ENCODE assay signal across 24 cellular contexts in the genomic region with DNA sequence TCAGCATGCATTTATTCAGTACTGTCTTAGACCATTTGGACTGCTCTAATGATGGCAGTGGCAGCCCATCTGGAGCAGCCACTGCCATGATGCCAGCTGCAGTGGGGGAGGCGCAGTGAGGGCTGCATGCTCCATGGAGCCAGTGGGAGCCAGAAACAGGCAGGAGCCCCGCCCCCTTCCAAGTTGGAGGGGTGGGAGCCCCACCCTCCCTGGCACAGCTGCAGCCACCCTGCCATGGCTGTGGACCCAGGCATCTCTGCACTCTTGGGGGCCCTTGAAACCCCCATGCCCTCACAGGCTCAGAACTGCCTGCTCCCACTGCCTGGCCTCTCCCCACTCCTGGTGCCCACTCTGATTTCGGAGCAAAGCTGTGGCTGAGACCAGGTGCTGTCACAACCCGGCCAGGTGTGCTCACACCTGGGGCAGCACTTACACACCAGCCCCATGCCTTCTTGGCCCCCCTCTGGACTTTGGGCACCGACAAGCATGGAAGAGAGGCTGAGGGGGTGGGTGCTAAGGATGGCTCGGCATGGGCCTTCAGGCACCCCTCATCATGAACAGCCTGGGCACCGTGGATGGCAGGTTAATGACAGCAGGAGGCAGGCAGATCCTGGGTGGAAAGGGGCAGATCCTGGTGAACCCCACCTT. TPM values are rescaled to one million over a fixed set of nuclear protein-coding genes. Genes with fewer than 3 reads are reported as not detected.
DNase-seq lines count a peak whose midpoint lies in the region; ATAC-seq, FAIRE-seq and TF ChIP-seq lines count a peak whose summit lies in the region.
"Had no signal": no experiment of that assay in that cellular context is flagged by ENCODE, and none has a peak within 500 bp of the region (broad histone marks: within the 10 kb centered on the region; RNA-seq: fewer than 3 reads in every experiment).

No MANE protein-coding gene starts in this region.

- H3K9me3 Mint-ChIP-seq in nephron progenitor cell = no peaks in the 10 kb centered on the region
- H3K9me3 Mint-ChIP-seq: CD4-positive, CD25-positive, alpha-beta regulatory T cell; CD8-positive, alpha-beta memory T cell had no signal

- no peaks in the 10 kb centered on the region for H3K27me3 ChIP-seq in heart left ventricle
- H3K27me3 ChIP-seq: BE2C had no signal

- DNase-seq in cardiac septum (ENCODE audit: low spot score) (peak; percentile 63), heart left ventricle (no peak), kidney (peak; percentile 55), sciatic nerve (ENCODE audit: low spot score) (peak; percentile 38), nephron progenitor cell (no peak), T-helper 17 cell (no peak)
- DNase-seq: ACHN; BE2C; C1 segment of cervical spinal cord; CD4-positive, CD25-positive, alpha-beta regulatory T cell; CD8-positive, alpha-beta memory T cell; COR-L47; DMS153; DMS79; GDM1; GOT3; H7 had no signal

- H3K36me3 ChIP-seq in heart left ventricle (no peaks in the 10 kb centered on the region), kidney (ENCODE audit: control insufficient read depth in 1 of 2, insufficient read depth in 2 of 2, low read length in 2 of 2) (no peaks in the 10 kb centered on the region)
- H3K36me3 ChIP-seq: BE2C had no signal

- H3K4me3 Mint-ChIP-seq in nephron progenitor cell = no peak overlapping the region
- no peak overlapping the region for H3K4me3 Mint-ChIP-seq in T-helper 17 cell
- H3K4me3 Mint-ChIP-seq: CD4-positive, CD25-positive, alpha-beta regulatory T cell; CD8-positive, alpha-beta memory T cell; IgD-negative memory B cell had no signal

- H3K4me1 Mint-ChIP-seq in nephron progenitor cell (peaks cover 7% of the 10 kb centered on the region), T-helper 17 cell (peaks cover 8% of the 10 kb centered on the region)
- H3K4me1 Mint-ChIP-seq: CD4-positive, CD25-positive, alpha-beta regulatory T cell; CD8-positive, alpha-beta memory T cell; IgD-negative memory B cell had no signal

- H3K9me3 ChIP-seq in heart left ventricle = peaks cover 0 to 5% (median 0%) of the 10 kb centered on the region in 12 donors
- H3K9me3 ChIP-seq in kidney (ENCODE audit: control insufficient read depth in 1 of 2, low read length in 2 of 2) = peaks cover 0 to 9% of the 10 kb centered on the region in 2 donors
- H3K9me3 ChIP-seq in T-helper 17 cell (ENCODE audit: control insufficient read depth, low read length, poor library complexity, severe bottlenecking) = no peaks in the 10 kb centered on the region
- H3K9me3 ChIP-seq: BE2C had no signal

- no peaks in the 10 kb centered on the region for H3K36me3 Mint-ChIP-seq in nephron progenitor cell (ENCODE audit: low read depth)
- peaks cover 5% of the 10 kb centered on the region for H3K36me3 Mint-ChIP-seq in T-helper 17 cell (ENCODE audit: low read depth)
- H3K36me3 Mint-ChIP-seq: CD4-positive, CD25-positive, alpha-beta regulatory T cell; IgD-negative memory B cell had no signal

- no peak for FAIRE-seq in kidney (lab: Jason Lieb, UNC)
- FAIRE-seq: A204.1, GM12892, GM18507, HepG2 had no signal

- H3K9ac ChIP-seq in kidney (ENCODE audit: low read length in 2 of 2) = no peak overlapping the region

- H3K4me3 ChIP-seq in heart left ventricle = no peak overlapping the region
- no peak overlapping the region for H3K4me3 ChIP-seq in kidney (ENCODE audit: low read length in 2 of 2)

- no peak for TF ChIP-seq POLR2A in heart left ventricle (IDR thresholded peaks at IDR 0.05)

- intact Hi-C loops in cardiac septum (cut with DNase I) = no loop called here
- intact Hi-C loops in heart left ventricle (cut with DNase I) = loop anchor here in 2 of 10 donors (10.0 kb wide), 2 partner anchors 63 to 73 kb away; no protein-coding TSS in a partner anchor
- intact Hi-C loops in kidney (cut with DNase I) = no loop called here
- intact Hi-C loops in sciatic nerve (cut with DNase I) = no loop called here

- H3K27ac Mint-ChIP-seq in nephron progenitor cell (no peak overlapping the region), T-helper 17 cell (no peak overlapping the region)
- H3K27ac Mint-ChIP-seq: CD4-positive, CD25-positive, alpha-beta regulatory T cell; IgD-negative memory B cell had no signal

- H3K4me1 ChIP-seq in heart left ventricle = peaks cover 0 to 3% (median 0%) of the 10 kb centered on the region in 12 donors
- no peaks in the 10 kb centered on the region for H3K4me1 ChIP-seq in kidney (ENCODE audit: control insufficient read depth in 1 of 2, insufficient read depth in 1 of 2, low read depth in 1 of 2, low read length in 2 of 2)

- peaks cover 52% of the 10 kb centered on the region for H3K27me3 Mint-ChIP-seq in nephron progenitor cell (ENCODE audit: low read depth, poor library complexity)
- peaks cover 20% of the 10 kb centered on the region for H3K27me3 Mint-ChIP-seq in T-helper 17 cell

- H3K27ac ChIP-seq in heart left ventricle (no peak overlapping the region), kidney (ENCODE audit: low read depth in 2 of 2, low read length in 2 of 2) (no peak overlapping the region)

- ATAC-seq in heart left ventricle (no peak), sciatic nerve (no peak), T-helper 17 cell (no peak)
- ATAC-seq: HCT116, HepG2 had no signal

- 81 to 93% (median 90%) methylated on average over 6 to 7 of the region's 7 CpGs for WGBS in heart left ventricle, 4 donors

- TF ChIP-seq CTCF in heart left ventricle (IDR thresholded peaks at IDR 0.05) (no peak), kidney (IDR thresholded peaks at IDR 0.05; ENCODE audit: borderline replicate concordance, extremely low read depth, insufficient read depth) (no peak), nephron progenitor cell (IDR thresholded peaks at IDR 0.05) (no peak)

RNA-seq across cellular contexts. Expression of a gene that starts 18.1 kb away (rescaled TPM):
- not detected for total RNA-seq in cardiac septum
- total RNA-seq in heart left ventricle = not detected
- not detected for polyA plus RNA-seq in heart left ventricle
- total RNA-seq in kidney = not detected
- not detected for polyA plus RNA-seq in kidney (ENCODE audit: insufficient read depth, low read depth, low replicate concordance)
- not detected for total RNA-seq in sciatic nerve
- not detected for total RNA-seq in T-helper 17 cell
- total RNA-seq: CD4-positive, CD25-positive, alpha-beta regulatory T cell; CD8-positive, alpha-beta memory T cell; Daoy; H7; HepG2 had no signal
- polyA plus RNA-seq: CD4-positive, CD25-positive, alpha-beta regulatory T cell; CD8-positive, alpha-beta memory T cell; HepG2; IgD-negative memory B cell had no signal

RNA-seq across cellular contexts. Expression of a gene that starts 34.8 kb away (rescaled TPM):
- total RNA-seq in cardiac septum (29.1 TPM), heart left ventricle (10 to 100 TPM; 20.7 to 79.5 (median 30.4) TPM), kidney (33.2 TPM), sciatic nerve (16.6 TPM), T-helper 17 cell (1 to 10 TPM; 2.9 to 8.4 TPM)
- polyA plus RNA-seq in heart left ventricle (10 to 100 TPM; 28.8 to 36.1 TPM), kidney (ENCODE audit: insufficient read depth, low read depth, low replicate concordance) (35.1 TPM)

Comparison
In these comparisons a context has a peak if more than half of its experiments do, and no peak if none do; other contexts are left out.
1. DNase-seq: peak in cardiac septum (single experiment), kidney (single experiment) and sciatic nerve (single experiment); none in heart left ventricle (0 of 5), nephron progenitor cell (single experiment) and T-helper 17 cell (0 of 3).